12 cellular contexts compared by ENCODE assay signal in the genomic region with DNA sequence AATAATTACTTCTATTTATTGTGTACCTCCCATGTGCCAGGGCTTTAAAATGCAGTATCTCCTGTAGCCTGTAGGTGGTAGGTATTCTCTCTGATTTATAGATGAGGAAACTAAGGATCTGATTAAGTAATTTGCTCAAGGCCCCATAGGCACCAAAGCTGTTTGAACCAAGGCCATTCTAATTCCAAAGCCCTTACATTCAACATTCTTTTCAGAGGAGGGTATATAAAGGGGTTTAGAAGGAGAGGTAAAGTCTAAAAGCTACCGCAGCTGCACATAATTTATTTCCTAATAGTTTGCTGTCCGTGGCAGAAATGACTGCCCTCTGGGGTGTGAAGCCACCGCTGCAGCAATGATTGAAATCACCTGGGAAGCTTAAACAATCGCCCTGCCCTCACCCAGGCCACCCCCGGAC.
DNase-seq lines count a peak whose midpoint lies in the region; TF ChIP-seq lines count a peak whose summit lies in the region.
"Had no signal": no experiment of that assay in that cellular context is flagged by ENCODE, and none has a peak within 500 bp of the region (broad histone marks: within the 10 kb centered on the region; RNA-seq: fewer than 3 reads in every experiment).

No MANE protein-coding gene starts in this region.

- H3K4me1 ChIP-seq in endodermal cell (ENCODE audit: control insufficient read depth, insufficient read depth, low read length) = no peaks in the 10 kb centered on the region
- H3K4me1 ChIP-seq in trophoblast cell (ENCODE audit: control insufficient read depth in 1 of 2, insufficient read depth in 2 of 2, low read length in 2 of 2) = peaks cover 3 to 4% of the 10 kb centered on the region in 2 experiments

- peak; percentile 58 for DNase-seq in ELR (ENCODE audit: low read depth)
- peak; percentile 14 for DNase-seq in NCI-H460 (ENCODE audit: extremely low read depth, low read depth)
- no peak for DNase-seq in endodermal cell
- peak; percentile 8 to 51 for DNase-seq in trophoblast cell
- no peak for DNase-seq in superior temporal gyrus (ENCODE audit: extremely low spot score)
- no peak for DNase-seq in NCI-H2107 treated with DMSO at 0.1 percent for 48 hours (lab: John Stamatoyannopoulos, UW; ENCODE audit: unreplicated experiment)
- no peak for DNase-seq in NCI-H1694 treated with DMSO at 0.1 percent for 48 hours (lab: John Stamatoyannopoulos, UW)
- no peak for DNase-seq in islet precursor cell
- DNase-seq: activated CD4-positive, alpha-beta T cell treated with anti-CD3 and anti-CD28 coated beads, Interleukin-2, amount 10 ng/mL, durations not matched to agents 7 days and 5 days; central memory CD4-positive, alpha-beta T cell; NCI-H2081 had no signal

- H3K9me3 ChIP-seq in endodermal cell (ENCODE audit: control insufficient read depth, low read length) = peaks cover 6% of the 10 kb centered on the region
- H3K9me3 ChIP-seq in trophoblast cell (ENCODE audit: insufficient read depth, low read depth, low read length) = no peaks in the 10 kb centered on the region

- peak overlapping the region; percentile 60 for H4K8ac ChIP-seq in trophoblast cell (ENCODE audit: low read depth, low read length)

- peak; percentile 70 for TF ChIP-seq CTCF in endodermal cell (conservative IDR thresholded peaks at IDR 0.05)

- H3K4me3 Mint-ChIP-seq in endodermal cell = no peak overlapping the region
- H3K4me3 Mint-ChIP-seq: activated CD4-positive, alpha-beta T cell treated with anti-CD3 and anti-CD28 coated beads, Interleukin-2, amount 10 ng/mL, durations not matched to agents 7 days and 5 days; mesothelial cell of epicardium had no signal

- H2BK5ac ChIP-seq in trophoblast cell (ENCODE audit: low read depth, low read length, poor library complexity) = no peak overlapping the region

- H3K4me2 ChIP-seq in trophoblast cell (ENCODE audit: low read length) = no peak overlapping the region

- no peak overlapping the region for H3K23ac ChIP-seq in trophoblast cell (ENCODE audit: low read length)

- WGBS in endodermal cell (ENCODE audit: insufficient coverage in 1 of 2, insufficient read length in 1 of 2), 2 experiments = 90% methylated on average over 2 to 5 of the region's 5 CpGs
- WGBS in trophoblast cell (ENCODE audit: extremely low coverage, insufficient coverage, insufficient read length) = no CpG with 5 or more reads among the region's 5 CpGs

- no peaks in the 10 kb centered on the region for H3K4me1 Mint-ChIP-seq in endodermal cell
- H3K4me1 Mint-ChIP-seq: activated CD4-positive, alpha-beta T cell treated with anti-CD3 and anti-CD28 coated beads, Interleukin-2, amount 10 ng/mL, durations not matched to agents 7 days and 5 days had no signal

- H3K27me3 ChIP-seq in endodermal cell (ENCODE audit: control insufficient read depth, insufficient read depth, low read length, poor library complexity, severe bottlenecking) = no peaks in the 10 kb centered on the region
- H3K27me3 ChIP-seq in trophoblast cell (ENCODE audit: insufficient read depth, low read length) = no peaks in the 10 kb centered on the region

- no peak overlapping the region for H2BK120ac ChIP-seq in trophoblast cell (ENCODE audit: insufficient read depth, low read length, poor library complexity)

- H3K18ac ChIP-seq in trophoblast cell (ENCODE audit: low read length) = no peak overlapping the region

- H3K27ac ChIP-seq in endodermal cell (ENCODE audit: low read depth, low read length) (no peak overlapping the region), trophoblast cell (ENCODE audit: low read depth, low read length) (peak overlapping the region; percentile 39)

- H3K36me3 Mint-ChIP-seq in endodermal cell (ENCODE audit: low read depth) = peaks cover 34% of the 10 kb centered on the region

- H3K4ac ChIP-seq in trophoblast cell (ENCODE audit: low read depth, low read length) = no peak overlapping the region

- no peak overlapping the region for H2AFZ ChIP-seq in trophoblast cell (ENCODE audit: insufficient read depth, low read length, poor library complexity)

- H3K4me3 ChIP-seq in endodermal cell (ENCODE audit: low read length) = no peak overlapping the region
- H3K4me3 ChIP-seq in trophoblast cell (ENCODE audit: low read depth, low read length) = no peak overlapping the region

- no peaks in the 10 kb centered on the region for H3K79me2 ChIP-seq in trophoblast cell (ENCODE audit: control insufficient read depth, insufficient read depth, low read length, poor library complexity)

- no peak overlapping the region for H3K9ac ChIP-seq in endodermal cell (ENCODE audit: extremely low read depth, low read length, poor library complexity, severe bottlenecking)
- H3K9ac ChIP-seq in trophoblast cell (ENCODE audit: low read length) = no peak overlapping the region

- H4K91ac ChIP-seq in trophoblast cell (ENCODE audit: low read depth, low read length) = no peak overlapping the region

- H3K9me3 Mint-ChIP-seq in endodermal cell = no peaks in the 10 kb centered on the region
- H3K9me3 Mint-ChIP-seq: activated CD4-positive, alpha-beta T cell treated with anti-CD3 and anti-CD28 coated beads, Interleukin-2, amount 10 ng/mL, durations not matched to agents 7 days and 5 days; mesothelial cell of epicardium had no signal

- H3K27ac Mint-ChIP-seq in endodermal cell = no peak overlapping the region
- H3K27ac Mint-ChIP-seq: activated CD4-positive, alpha-beta T cell treated with anti-CD3 and anti-CD28 coated beads, Interleukin-2, amount 10 ng/mL, durations not matched to agents 7 days and 5 days; mesothelial cell of epicardium had no signal

- H2AK5ac ChIP-seq in trophoblast cell (ENCODE audit: low read length) = no peak overlapping the region

- no peak overlapping the region for H2BK12ac ChIP-seq in trophoblast cell (ENCODE audit: low read length)

- no peaks in the 10 kb centered on the region for H3K79me1 ChIP-seq in trophoblast cell (ENCODE audit: low read length)

- no peaks in the 10 kb centered on the region for H3K27me3 Mint-ChIP-seq in endodermal cell (ENCODE audit: insufficient read depth)
- H3K27me3 Mint-ChIP-seq: activated CD4-positive, alpha-beta T cell treated with anti-CD3 and anti-CD28 coated beads, Interleukin-2, amount 10 ng/mL, durations not matched to agents 7 days and 5 days had no signal

- H3K36me3 ChIP-seq in endodermal cell (ENCODE audit: control insufficient read depth, insufficient read depth, low read length) = peaks cover 51% of the 10 kb centered on the region
- peaks cover 8% of the 10 kb centered on the region in 2 experiments for H3K36me3 ChIP-seq in trophoblast cell (ENCODE audit: control insufficient read depth in 1 of 2, insufficient read depth in 2 of 2, low read length in 2 of 2)

- H3K14ac ChIP-seq in trophoblast cell (ENCODE audit: low read length) = no peak overlapping the region

- H4K12ac ChIP-seq in trophoblast cell (ENCODE audit: low read depth, low read length) = no peak overlapping the region

Comparison
In these comparisons a context has a peak if more than half of its experiments do, and no peak if none do; other contexts are left out.
1. DNase-seq: peak in ELR (single experiment), NCI-H460 (single experiment) and trophoblast cell (2 of 2); none in endodermal cell (single experiment), superior temporal gyrus (single experiment), NCI-H2107 treated with DMSO at 0.1 percent for 48 hours (single experiment), NCI-H1694 treated with DMSO at 0.1 percent for 48 hours (single experiment) and islet precursor cell (single experiment).